In genomic region chr18:49273201-49273880, GRCh38 we compare ENCODE assay signal across 3 cellular contexts.
TF ChIP-seq lines count a peak whose summit lies in the region.

No MANE protein-coding gene starts in this region.

TF ChIP-seq in IMR-90, 13 proteins besides CTCF, POLR2A, EP300 and RAD21 (continued from another document):
- TF ChIP-seq MAZ (IDR thresholded peaks at IDR 0.05; ENCODE audit: borderline replicate concordance, low read depth, low read length), result no peak
- TF ChIP-seq BHLHE40 (IDR thresholded peaks at IDR 0.05; ENCODE audit: low read depth, low read length), result no peak
- no peak for TF ChIP-seq RCOR1 (IDR thresholded peaks at IDR 0.05; ENCODE audit: insufficient replicate concordance, low read length)
- TF ChIP-seq USF2 (IDR thresholded peaks at IDR 0.05; ENCODE audit: low read depth, low read length), result no peak
- TF ChIP-seq SMC3 (IDR thresholded peaks at IDR 0.05; ENCODE audit: low read depth, low read length), result no peak
- no peak for TF ChIP-seq FOS (IDR thresholded peaks at IDR 0.05; ENCODE audit: low read depth, low read length)
- no peak for TF ChIP-seq CEBPB (IDR thresholded peaks at IDR 0.05; ENCODE audit: low read depth, low read length)
- TF ChIP-seq MXI1 (IDR thresholded peaks at IDR 0.05; ENCODE audit: borderline replicate concordance, low read depth, low read length), result no peak
- no peak for TF ChIP-seq MAFK (IDR thresholded peaks at IDR 0.05; ENCODE audit: low read depth, low read length)
- TF ChIP-seq RFX5 (IDR thresholded peaks at IDR 0.05; ENCODE audit: low read depth, low read length), result no peak
- no peak for TF ChIP-seq ELK1 (IDR thresholded peaks at IDR 0.05; ENCODE audit: borderline replicate concordance, low read depth, low read length)
- TF ChIP-seq CHD1 (IDR thresholded peaks at IDR 0.05; ENCODE audit: low read depth, low read length), result no peak

TF ChIP-seq in K562, 482 proteins besides CTCF, POLR2A, EP300 and RAD21:
- no peak for TF ChIP-seq DLX4 (CRISPR knock-in tag; IDR thresholded peaks at IDR 0.05)
- no peak for TF ChIP-seq KAT2B (IDR thresholded peaks at IDR 0.05; ENCODE audit: low read depth, low read length)
- TF ChIP-seq EHMT2 (IDR thresholded peaks at IDR 0.05), result no peak
- no peak for TF ChIP-seq THRAP3 (IDR thresholded peaks at IDR 0.05; ENCODE audit: borderline replicate concordance)
- TF ChIP-seq PHB (CRISPR knock-in tag; IDR thresholded peaks at IDR 0.05), result no peak

TF ChIP-seq in GM23338, 12 proteins besides CTCF, POLR2A, EP300 and RAD21 (continued from another document):
- TF ChIP-seq ETS1 (IDR thresholded peaks at IDR 0.05), result no peak
- no peak for TF ChIP-seq ZNF462 (CRISPR knock-in tag; IDR thresholded peaks at IDR 0.05)
- no peak for TF ChIP-seq ZNF331 (CRISPR knock-in tag; IDR thresholded peaks at IDR 0.05; ENCODE audit: low read depth)
- TF ChIP-seq EZH2phosphoT487 (IDR thresholded peaks at IDR 0.05; ENCODE audit: unreplicated experiment), result no peak
- TF ChIP-seq JUNB (IDR thresholded peaks at IDR 0.05; ENCODE audit: unreplicated experiment), result no peak
- no peak for TF ChIP-seq CREB1 (CRISPR knock-in tag; IDR thresholded peaks at IDR 0.05; ENCODE audit: low read depth)
- no peak for TF ChIP-seq POLR2AphosphoS5 (IDR thresholded peaks at IDR 0.05; ENCODE audit: low read depth)
- TF ChIP-seq ZNF114 (CRISPR knock-in tag; IDR thresholded peaks at IDR 0.05), result no peak
- no peak for TF ChIP-seq REST (IDR thresholded peaks at IDR 0.05; ENCODE audit: unreplicated experiment)
- no peak for TF ChIP-seq EZH2 (IDR thresholded peaks at IDR 0.05; ENCODE audit: low read depth, unreplicated experiment)
